12 cellular contexts compared by ENCODE assay signal in the genomic region with DNA sequence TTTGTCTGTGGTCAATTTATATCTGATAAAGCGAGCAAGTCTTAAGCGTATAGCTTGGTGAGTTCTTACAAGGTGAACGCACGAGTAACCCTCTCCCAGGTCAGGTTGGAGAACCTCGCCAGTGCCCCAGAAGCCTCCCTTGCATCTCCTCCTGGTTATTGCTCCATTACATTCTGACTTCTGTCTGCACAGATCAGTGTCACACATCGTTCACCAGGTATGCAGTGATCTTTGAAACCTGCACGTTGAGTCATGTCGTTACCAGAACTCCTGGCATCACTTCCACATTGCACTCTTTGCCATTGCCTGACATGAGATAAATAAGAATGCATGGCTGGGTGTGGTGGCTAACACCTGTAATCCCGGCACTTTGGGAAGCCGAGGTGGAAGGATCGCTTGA.
DNase-seq lines count a peak whose midpoint lies in the region; ATAC-seq lines count a peak whose summit lies in the region.
"Had no signal": no experiment of that assay in that cellular context is flagged by ENCODE, and none has a peak within 500 bp of the region (broad histone marks: within the 10 kb centered on the region; RNA-seq: fewer than 3 reads in every experiment).

No MANE protein-coding gene starts in this region.

- peak overlapping the region; percentile 83 for H3K4me2 ChIP-seq in BLaER1

- H3K4me1 ChIP-seq in BLaER1: peaks cover 97% of the 10 kb centered on the region

- H3K4me3 ChIP-seq in BLaER1: 0 out of 2 replicates have a peak overlapping the region, but pooled peaks have one; percentile 7

- peak; percentile 73 for DNase-seq in islet precursor cell
- DNase-seq in AML-193 (lab: John Stamatoyannopoulos, UW): no peak
- no peak for DNase-seq in SW 1271 (lab: John Stamatoyannopoulos, UW)
- DNase-seq in NCI-H146 (lab: John Stamatoyannopoulos, UW): no peak
- DNase-seq in SKM-1 treated with dmso at 0.1 percent for 144 hours (lab: John Stamatoyannopoulos, UW; ENCODE audit: unreplicated experiment): no peak
- DNase-seq: activated CD4-positive, alpha-beta T cell treated with anti-CD3 and anti-CD28 coated beads for 1 hour; NCI-H2081; spleen had no signal

- ATAC-seq in GM21360 (IDR thresholded peaks at IDR 0.05; ENCODE audit: unreplicated experiment) (peak; percentile 47), HG03565 (IDR thresholded peaks at IDR 0.05; ENCODE audit: unreplicated experiment) (peak; percentile 61)

- H3K27ac ChIP-seq in BLaER1: no peak overlapping the region
- H3K27ac ChIP-seq: C4-2B had no signal

- H3K9me3 ChIP-seq in BLaER1: peaks cover 5% of the 10 kb centered on the region; the same call in 1 of the 2 replicates
- H3K9me3 ChIP-seq: spleen had no signal

- H3K9ac ChIP-seq in BLaER1: no peak overlapping the region

- no peaks in the 10 kb centered on the region for H3K27me3 ChIP-seq in BLaER1

- peaks cover 100% of the 10 kb centered on the region for H4K20me1 ChIP-seq in BLaER1

- H3K36me3 ChIP-seq in BLaER1: peaks cover 27% of the 10 kb centered on the region
- H3K36me3 ChIP-seq: spleen had no signal
